ENCODE assay signal across 9 cellular contexts in the genomic region with DNA sequence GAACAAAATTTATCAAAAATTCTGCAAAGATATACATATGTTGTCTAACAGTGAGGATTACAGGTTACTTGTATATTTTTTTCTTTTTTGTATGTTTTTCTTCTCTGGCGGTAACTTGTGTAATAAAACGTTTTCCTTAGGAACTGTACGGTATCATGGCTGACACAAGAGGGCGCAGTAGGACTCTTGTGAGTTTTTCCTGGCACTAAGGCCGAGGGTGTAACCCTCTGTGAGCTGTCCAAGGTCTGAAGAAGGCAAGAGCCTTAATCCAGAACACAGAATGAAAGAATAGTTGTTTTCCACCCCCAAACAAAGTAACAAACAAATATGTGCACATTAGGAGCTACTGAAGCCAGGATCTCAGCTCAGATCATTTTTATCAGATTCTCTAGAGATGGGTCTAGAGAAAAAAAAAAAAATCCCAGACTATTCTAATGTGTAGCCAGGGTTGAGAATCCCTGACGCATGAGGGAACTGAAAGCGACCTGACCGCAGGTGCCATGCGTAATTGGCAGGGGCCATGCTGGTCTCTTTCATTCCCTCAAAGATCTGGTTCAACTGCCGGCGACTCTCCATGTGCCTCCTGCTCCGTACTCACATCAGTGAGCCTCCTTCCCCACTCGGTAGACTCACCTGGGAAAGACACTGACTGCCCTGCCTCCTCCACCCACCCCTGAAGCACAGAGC. TPM values are rescaled to one million over a fixed set of nuclear protein-coding genes. Genes with fewer than 3 reads are reported as not detected.
DNase-seq lines count a peak whose midpoint lies in the region; ATAC-seq, FAIRE-seq and TF ChIP-seq lines count a peak whose summit lies in the region.
"Had no signal": no experiment of that assay in that cellular context is flagged by ENCODE, and none has a peak within 500 bp of the region (broad histone marks: within the 10 kb centered on the region; RNA-seq: fewer than 3 reads in every experiment).

No MANE protein-coding gene starts in this region.

- H3K4me3 ChIP-seq in OCI-LY7 (ENCODE audit: low read depth, low read length, poor library complexity, severe bottlenecking) (no peak overlapping the region), breast epithelium (no peak overlapping the region), stomach (no peak overlapping the region)
- H3K4me3 ChIP-seq: BLaER1 had no signal

- H3K4me2 ChIP-seq in OCI-LY7 (ENCODE audit: low read length) = no peak overlapping the region
- H3K4me2 ChIP-seq: BLaER1 had no signal

- ATAC-seq in GM21447 (IDR thresholded peaks at IDR 0.05; ENCODE audit: unreplicated experiment) = peak; percentile 93

- H3K27ac ChIP-seq in OCI-LY7 (ENCODE audit: low read depth, low read length, poor library complexity, severe bottlenecking) = no peak overlapping the region
- no peak overlapping the region for H3K27ac ChIP-seq in breast epithelium
- no peak overlapping the region for H3K27ac ChIP-seq in stomach
- H3K27ac ChIP-seq: BLaER1 had no signal

- H4K20me1 ChIP-seq in OCI-LY7 (ENCODE audit: insufficient read depth, low read length) = no peaks in the 10 kb centered on the region

- peak; percentile 52 for DNase-seq in NCI-H146 (lab: John Stamatoyannopoulos, UW)
- DNase-seq in NCI-H146 treated with DMSO at 0.1 percent for 48 hours (lab: John Stamatoyannopoulos, UW; ENCODE audit: unreplicated experiment) = no peak
- peak; percentile 62 for DNase-seq in HT1080 (ENCODE audit: low read depth)
- peak; percentile 62 for DNase-seq in OCI-LY7 (ENCODE audit: low spot score)
- peak in 1 of 2 donors; percentile 32 for DNase-seq in breast epithelium (ENCODE audit: low spot score in 2 of 2)
- peak; percentile 63 for DNase-seq in stomach

- H3K36me3 ChIP-seq in OCI-LY7 (ENCODE audit: insufficient read depth, low read length) = no peaks in the 10 kb centered on the region
- no peaks in the 10 kb centered on the region for H3K36me3 ChIP-seq in breast epithelium
- H3K36me3 ChIP-seq in stomach = no peaks in the 10 kb centered on the region
- H3K36me3 ChIP-seq: BLaER1 had no signal

- POLR2A ChIA-PET in OCI-LY7 (lab: Charles Lee) = no interaction called here

- no peak for TF ChIP-seq EP300 in stomach (IDR thresholded peaks at IDR 0.05)

- H3K79me2 ChIP-seq in OCI-LY7 (ENCODE audit: insufficient read depth, low read depth, low read length) = no peaks in the 10 kb centered on the region

- FAIRE-seq in islet of Langerhans (lab: Jason Lieb, UNC) = peak; percentile 41

- no peak for TF ChIP-seq POLR2A in breast epithelium (IDR thresholded peaks at IDR 0.05)
- no peak for TF ChIP-seq POLR2A in stomach (IDR thresholded peaks at IDR 0.05)

- H3K9me3 ChIP-seq in OCI-LY7 (ENCODE audit: low read length) (no peaks in the 10 kb centered on the region), breast epithelium (no peaks in the 10 kb centered on the region), stomach (peaks cover 0 to 2% (median 0%) of the 10 kb centered on the region in 4 donors)
- H3K9me3 ChIP-seq: BLaER1 had no signal

- no peaks in the 10 kb centered on the region for H3K9me2 ChIP-seq in OCI-LY7 (ENCODE audit: insufficient read depth, low read length)

- no peaks in the 10 kb centered on the region for H3K4me1 ChIP-seq in OCI-LY7 (ENCODE audit: insufficient read depth, low read length, poor library complexity, severe bottlenecking)
- H3K4me1 ChIP-seq in breast epithelium = no peaks in the 10 kb centered on the region
- H3K4me1 ChIP-seq in stomach = no peaks in the 10 kb centered on the region
- H3K4me1 ChIP-seq: BLaER1 had no signal

- 43 to 51% (median 48%) methylated on average over 13 of the region's 13 CpGs for WGBS in stomach, 5 donors

- CTCF ChIA-PET in OCI-LY7 (lab: Charles Lee; ENCODE audit: unreplicated experiment) = no interaction called here

- no TSS peak for BruUV-seq in OCI-LY7 (replicated peaks; lab: Mats Ljungman, UMichigan)

- peak; percentile 86 for TF ChIP-seq CTCF in OCI-LY7 (conservative IDR thresholded peaks at IDR 0.05; ENCODE audit: low read length)
- TF ChIP-seq CTCF in breast epithelium (IDR thresholded peaks at IDR 0.05) = peak; percentile 38 to 75 (median 67)
- peak in 5 of 7 experiments; percentile 35 to 73 (median 57) for TF ChIP-seq CTCF in stomach (IDR thresholded peaks at IDR 0.05)

- H2AFZ ChIP-seq in OCI-LY7 (ENCODE audit: low read length) = no peak overlapping the region

- intact Hi-C loops in OCI-LY7 (cut with micrococcal nuclease; ENCODE audit: unreplicated experiment) = no loop called here
- intact Hi-C loops in breast epithelium (cut with DNase I; ENCODE audit: low total_unique reads) = no loop called here
- intact Hi-C loops in stomach (cut with DNase I; ENCODE audit: low total_unique reads) = no loop called here

- H3K27me3 ChIP-seq in breast epithelium = no peaks in the 10 kb centered on the region
- H3K27me3 ChIP-seq in stomach = peaks cover 0 to 5% (median 0%) of the 10 kb centered on the region in 3 donors
- H3K27me3 ChIP-seq: BLaER1 had no signal

RNA-seq across cellular contexts. Expression of a gene that starts 27.0 kb away (rescaled TPM):
- total RNA-seq in HT1080 (2014; rRNA removed; shearing (Covaris generic)) = not detected in 2 replicates
- not detected in 2 replicates for polyA plus RNA-seq in HT1080 (2015; cell fraction: cytosol; rRNA removed)
- not detected in 2 replicates for polyA plus RNA-seq in HT1080 (2015; cell fraction: nucleus; rRNA removed)
- not detected in 2 replicates for total RNA-seq in OCI-LY7 (2014; rRNA removed; shearing (Covaris generic))
- total RNA-seq in OCI-LY7 (2022) (not detected in 2 replicates), breast epithelium (1 to 10 TPM in 1 of 3 donors, under 1 TPM in 2; 0.16 to 1.2 (median 0.98) TPM), stomach (under 1 TPM in 1 of 5 donors, not detected in 4; 0.37 TPM)
- under 1 TPM in 2 of 3 donors, not detected in 1; 0.03 to 0.12 TPM for polyA plus RNA-seq in stomach
